ENCODE assay signal across 18 cellular contexts in the genomic region with DNA sequence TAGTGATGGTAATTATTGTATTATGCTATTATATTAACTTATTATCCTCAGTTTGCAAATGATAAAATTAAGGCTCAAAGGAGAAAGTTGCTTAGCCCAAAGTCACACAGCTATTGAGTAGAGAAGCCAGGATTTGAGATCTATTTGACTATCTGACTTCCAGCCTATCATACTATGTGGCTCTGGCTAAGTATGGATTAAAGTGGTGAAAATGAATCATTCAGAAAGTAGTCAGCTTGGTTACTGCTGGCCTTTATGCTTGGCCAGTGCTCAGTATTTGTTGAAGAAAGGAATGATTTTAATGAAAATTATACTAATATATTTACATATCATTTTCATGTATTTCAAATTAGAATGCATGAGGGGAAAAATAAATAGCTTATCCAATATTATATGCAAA.
DNase-seq lines count a peak whose midpoint lies in the region; ATAC-seq and TF ChIP-seq lines count a peak whose summit lies in the region.
"Had no signal": no experiment of that assay in that cellular context is flagged by ENCODE, and none has a peak within 500 bp of the region (broad histone marks: within the 10 kb centered on the region; RNA-seq: fewer than 3 reads in every experiment).

No MANE protein-coding gene starts in this region.

- no peak overlapping the region for H3K9ac ChIP-seq in SK-N-SH

- H3K4me1 Mint-ChIP-seq in activated T-cell treated with anti-CD3 and anti-CD28 coated beads, Interleukin-2, amount 50 U/mL, for 4 hours (ENCODE audit: low read depth), result no peaks in the 10 kb centered on the region
- H3K4me1 Mint-ChIP-seq: H9 had no signal

- H3K27me3 Mint-ChIP-seq in activated T-cell treated with anti-CD3 and anti-CD28 coated beads, Interleukin-2, amount 50 U/mL, for 4 hours (ENCODE audit: low read depth), result peaks cover 6% of the 10 kb centered on the region

- no peaks in the 10 kb centered on the region for H4K20me1 ChIP-seq in SK-N-SH (ENCODE audit: insufficient read depth)

- ATAC-seq in SK-N-SH treated with all-trans-retinoic acid at 6 μM for 48 hours, result no peak
- no peak for ATAC-seq in activated T-cell treated with anti-CD3 and anti-CD28 coated beads, Interleukin-2, amount 50 U/mL, for 4 hours

- no peaks in the 10 kb centered on the region for H3K9me2 ChIP-seq in SK-N-SH

- CTCF ChIA-PET in SK-N-SH (lab: Yijun Ruan, JAX), result interaction anchor here (0.7 kb wide), 1 partner anchor 10 kb away, joined by 3 read pairs; no protein-coding TSS in a partner anchor

- H3K4me2 ChIP-seq in SK-N-SH, result no peak overlapping the region
- H3K4me2 ChIP-seq: PC-9 had no signal

- no peaks in the 10 kb centered on the region for H3K36me3 Mint-ChIP-seq in activated T-cell treated with anti-CD3 and anti-CD28 coated beads, Interleukin-2, amount 50 U/mL, for 4 hours (ENCODE audit: insufficient read depth)

- no peaks in the 10 kb centered on the region for H3K9me3 Mint-ChIP-seq in activated T-cell treated with anti-CD3 and anti-CD28 coated beads, Interleukin-2, amount 50 U/mL, for 4 hours

- H3K4me3 ChIP-seq in SK-N-SH (ENCODE audit: low read depth in 2 of 2, low read length in 1 of 2), result no peak overlapping the region
- no peak overlapping the region for H3K4me3 ChIP-seq in ascending aorta
- H3K4me3 ChIP-seq in tibial artery, result no peak overlapping the region
- H3K4me3 ChIP-seq: PC-9 had no signal

- H3K4me3 Mint-ChIP-seq in activated T-cell treated with anti-CD3 and anti-CD28 coated beads, Interleukin-2, amount 50 U/mL, for 4 hours, result no peak overlapping the region
- H3K4me3 Mint-ChIP-seq: H9 had no signal

- no peak for DNase-seq in SK-N-SH
- no peak for DNase-seq in ascending aorta (ENCODE audit: low spot score in 2 of 2)
- peak; percentile 19 for DNase-seq in kidney tubule cell (ENCODE audit: low spot score)
- DNase-seq in tibial artery, result no peak
- DNase-seq in activated T-cell treated with anti-CD3 and anti-CD28 coated beads, Interleukin-2, amount 50 U/mL, for 4 hours, result no peak
- no peak for DNase-seq in iPS-NIHi11 (ENCODE audit: low spot score)
- DNase-seq in activated CD8-positive, alpha-beta memory T cell treated with anti-CD3 and anti-CD28 coated beads, Interleukin-2, amount 50 U/mL, for 4 hours, result no peak
- DNase-seq: 8988T, C1 segment of cervical spinal cord, DMS 273 treated with DMSO at 0.1 percent for 48 hours, H9, Karpas-422, MM.1S, NCI-H1105, NCI-H187, NCI-H446 treated with DMSO at 0.1 percent for 48 hours, PC-9 had no signal

- H3K9me3 ChIP-seq in SK-N-SH (no peaks in the 10 kb centered on the region), ascending aorta (no peaks in the 10 kb centered on the region), tibial artery (no peaks in the 10 kb centered on the region)

- H3K4me1 ChIP-seq in SK-N-SH (ENCODE audit: control insufficient read depth in 1 of 2, insufficient read depth in 2 of 2, low read depth in 1 of 2, low read length in 1 of 2) (peaks cover 8 to 34% of the 10 kb centered on the region in 2 experiments), ascending aorta (peaks cover 10 to 40% of the 10 kb centered on the region in 2 donors), tibial artery (peaks cover 0 to 56% (median 41%) of the 10 kb centered on the region in 4 donors)

- peaks cover 0 to 3% of the 10 kb centered on the region in 2 experiments for H3K36me3 ChIP-seq in SK-N-SH (replicated peaks in 1 of 2; ENCODE audit: control insufficient read depth in 1 of 2, insufficient read depth in 2 of 2, low read length in 1 of 2)
- no peaks in the 10 kb centered on the region for H3K36me3 ChIP-seq in ascending aorta
- no peaks in the 10 kb centered on the region for H3K36me3 ChIP-seq in tibial artery

- H3K27me3 ChIP-seq in SK-N-SH (ENCODE audit: insufficient read depth) (no peaks in the 10 kb centered on the region), ascending aorta (no peaks in the 10 kb centered on the region), tibial artery (no peaks in the 10 kb centered on the region)

- TF ChIP-seq CTCF in SK-N-SH (IDR thresholded peaks at IDR 0.05), result no peak
- no peak for TF ChIP-seq CTCF in ascending aorta (IDR thresholded peaks at IDR 0.05)
- TF ChIP-seq CTCF in tibial artery (IDR thresholded peaks at IDR 0.05), result no peak

- H3K27ac ChIP-seq in SK-N-SH (ENCODE audit: low read depth in 2 of 2, low read length in 1 of 2) (peak overlapping the region in 1 of 2 experiments; percentile 53; a peak in 3 of 4 replicates), ascending aorta (peak overlapping the region; percentile 76 to 80), tibial artery (peak overlapping the region; percentile 56 to 72)
- H3K27ac ChIP-seq: PC-9 had no signal

- POLR2A ChIA-PET in SK-N-SH (lab: Yijun Ruan, JAX), result no interaction called here

- H2AFZ ChIP-seq in SK-N-SH (ENCODE audit: low read depth), result no peak overlapping the region
- H2AFZ ChIP-seq: PC-9 had no signal

- TF ChIP-seq RAD21 in SK-N-SH (IDR thresholded peaks at IDR 0.05; ENCODE audit: low read length), result no peak

- no peak for TF ChIP-seq EP300 in SK-N-SH (IDR thresholded peaks at IDR 0.05; ENCODE audit: borderline replicate concordance in 1 of 2, low read depth in 1 of 2, low read length in 1 of 2)

- intact Hi-C loops in ascending aorta (cut with DNase I), result loop anchor here (2.0 kb wide), 1 partner anchor 18 kb away; no protein-coding TSS in a partner anchor
- intact Hi-C loops in tibial artery (cut with DNase I; ENCODE audit: low total_unique reads), result no loop called here

- H3K79me2 ChIP-seq in SK-N-SH (ENCODE audit: insufficient read depth), result peaks cover 41% of the 10 kb centered on the region

- peaks cover 47% of the 10 kb centered on the region for H3F3A ChIP-seq in SK-N-SH (replicated peaks; ENCODE audit: insufficient read depth)

TF ChIP-seq in SK-N-SH, 30 proteins besides CTCF, POLR2A, EP300 and RAD21:
- 0 out of 2 replicates have a peak, but pooled peaks have one; percentile 15 for TF ChIP-seq JUND (IDR thresholded peaks at IDR 0.05)
- TF ChIP-seq TEAD4 (IDR thresholded peaks at IDR 0.05; ENCODE audit: borderline replicate concordance, insufficient read depth), result no peak

TF ChIP-seq in SK-N-SH treated with all-trans-retinoic acid at 6 μM for 48 hours, 23 proteins besides CTCF, POLR2A, EP300 and RAD21:
- TF ChIP-seq, protein P1, sequence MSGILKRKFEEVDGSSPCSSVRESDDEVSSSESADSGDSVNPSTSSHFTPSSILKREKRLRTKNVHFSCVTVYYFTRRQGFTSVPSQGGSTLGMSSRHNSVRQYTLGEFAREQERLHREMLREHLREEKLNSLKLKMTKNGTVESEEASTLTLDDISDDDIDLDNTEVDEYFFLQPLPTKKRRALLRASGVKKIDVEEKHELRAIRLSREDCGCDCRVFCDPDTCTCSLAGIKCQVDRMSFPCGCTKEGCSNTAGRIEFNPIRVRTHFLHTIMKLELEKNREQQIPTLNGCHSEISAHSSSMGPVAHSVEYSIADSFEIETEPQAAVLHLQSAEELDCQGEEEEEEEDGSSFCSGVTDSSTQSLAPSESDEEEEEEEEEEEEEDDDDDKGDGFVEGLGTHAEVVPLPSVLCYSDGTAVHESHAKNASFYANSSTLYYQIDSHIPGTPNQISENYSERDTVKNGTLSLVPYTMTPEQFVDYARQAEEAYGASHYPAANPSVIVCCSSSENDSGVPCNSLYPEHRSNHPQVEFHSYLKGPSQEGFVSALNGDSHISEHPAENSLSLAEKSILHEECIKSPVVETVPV (CRISPR knock-in tag; IDR thresholded peaks at IDR 0.05), result no peak
- TF ChIP-seq CSDC2 (CRISPR knock-in tag; IDR thresholded peaks at IDR 0.05) (no peak), OSR1 (CRISPR knock-in tag; IDR thresholded peaks at IDR 0.05) (no peak), ESRRG (CRISPR knock-in tag; IDR thresholded peaks at IDR 0.05) (no peak), ISL1 (CRISPR knock-in tag; IDR thresholded peaks at IDR 0.05) (no peak)
- TF ChIP-seq, protein P2, sequence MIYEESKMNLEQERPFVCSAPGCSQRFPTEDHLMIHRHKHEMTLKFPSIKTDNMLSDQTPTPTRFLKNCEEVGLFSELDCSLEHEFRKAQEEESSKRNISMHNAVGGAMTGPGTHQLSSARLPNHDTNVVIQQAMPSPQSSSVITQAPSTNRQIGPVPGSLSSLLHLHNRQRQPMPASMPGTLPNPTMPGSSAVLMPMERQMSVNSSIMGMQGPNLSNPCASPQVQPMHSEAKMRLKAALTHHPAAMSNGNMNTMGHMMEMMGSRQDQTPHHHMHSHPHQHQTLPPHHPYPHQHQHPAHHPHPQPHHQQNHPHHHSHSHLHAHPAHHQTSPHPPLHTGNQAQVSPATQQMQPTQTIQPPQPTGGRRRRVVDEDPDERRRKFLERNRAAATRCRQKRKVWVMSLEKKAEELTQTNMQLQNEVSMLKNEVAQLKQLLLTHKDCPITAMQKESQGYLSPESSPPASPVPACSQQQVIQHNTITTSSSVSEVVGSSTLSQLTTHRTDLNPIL (CRISPR knock-in tag; IDR thresholded peaks at IDR 0.05; ENCODE audit: low read depth), result no peak
